In the genomic region with DNA sequence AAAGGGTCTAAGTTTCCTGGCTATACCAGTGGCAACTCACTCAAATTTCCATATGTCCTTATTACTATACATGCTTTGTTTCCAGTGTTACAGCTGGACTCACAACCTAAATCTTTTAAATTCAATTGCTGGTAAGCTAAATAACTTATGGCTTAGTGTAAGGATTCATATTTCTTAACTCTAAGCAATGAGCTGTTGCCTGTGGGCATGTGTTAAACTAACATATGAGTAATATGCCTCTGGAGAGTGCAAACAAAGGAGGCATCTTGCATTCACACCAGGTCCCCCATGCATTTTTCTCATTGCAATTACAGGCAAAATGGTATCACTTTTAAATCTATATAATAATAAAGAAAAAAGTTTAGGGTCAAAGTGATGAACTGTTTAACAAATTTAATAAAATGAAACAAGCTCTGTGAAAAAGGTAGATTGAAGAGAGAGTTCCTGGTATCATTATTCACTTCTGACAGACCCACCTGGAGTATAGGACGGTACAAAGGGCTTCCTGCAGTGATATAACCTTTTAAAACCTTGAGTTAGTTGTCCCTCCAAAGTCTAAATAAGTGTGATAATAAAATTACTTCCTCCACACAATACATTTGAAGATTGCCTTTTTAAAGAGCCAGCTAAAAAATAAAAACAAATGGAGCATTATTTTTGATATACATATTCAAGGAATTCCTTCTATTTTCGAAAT, we compare ENCODE assay signal across 17 cellular contexts. TPM values are rescaled to one million over a fixed set of nuclear protein-coding genes. Genes with fewer than 3 reads are reported as not detected.
DNase-seq lines count a peak whose midpoint lies in the region; TF ChIP-seq lines count a peak whose summit lies in the region.
"Had no signal": no experiment of that assay in that cellular context is flagged by ENCODE, and none has a peak within 500 bp of the region (broad histone marks: within the 10 kb centered on the region; RNA-seq: fewer than 3 reads in every experiment).

No MANE protein-coding gene starts in this region.

- H3K9me2 ChIP-seq in hepatocyte (replicated peaks; ENCODE audit: insufficient read depth), result no peaks in the 10 kb centered on the region

- H3K79me2 ChIP-seq in hepatocyte, result no peaks in the 10 kb centered on the region

- no peaks in the 10 kb centered on the region for H4K20me1 ChIP-seq in hepatocyte (ENCODE audit: insufficient read depth, poor library complexity, severe bottlenecking)

- no peak overlapping the region for H3K4me3 ChIP-seq in astrocyte of the spinal cord (ENCODE audit: low read depth, low read length)
- no peak overlapping the region for H3K4me3 ChIP-seq in hepatocyte
- H3K4me3 ChIP-seq: colonic mucosa, right atrium auricular region had no signal

- no peak overlapping the region for H3K4me2 ChIP-seq in hepatocyte

- in situ Hi-C loops in astrocyte of the spinal cord (cut with HindIII; ENCODE audit: low sequenced_read_pairs), result no loop called here

- no peaks in the 10 kb centered on the region for H3K36me3 ChIP-seq in hepatocyte (replicated peaks; ENCODE audit: insufficient read depth, low read depth)
- H3K36me3 ChIP-seq: colonic mucosa, right atrium auricular region had no signal

- H3K4me3 Mint-ChIP-seq in activated CD4-positive, alpha-beta memory T cell treated with anti-CD3 and anti-CD28 coated beads, Interleukin-2, amount 10 ng/mL, durations not matched to agents 7 days and 5 days, result no peak overlapping the region
- H3K4me3 Mint-ChIP-seq: naive thymus-derived CD4-positive, alpha-beta T cell had no signal

- peak; percentile 71 for DNase-seq in Daoy (ENCODE audit: low read depth)
- DNase-seq in M059J (ENCODE audit: low read depth), result peak; percentile 67
- DNase-seq in astrocyte of the spinal cord (ENCODE audit: low read depth, low spot score), result peak; percentile 64
- DNase-seq in hepatocyte (ENCODE audit: low spot score), result peak; percentile 34
- DNase-seq in inferior parietal cortex (ENCODE audit: extremely low spot score), result no peak
- no peak for DNase-seq in SHP77 (lab: John Stamatoyannopoulos, UW)
- no peak for DNase-seq in erythroblast (lab: John Stamatoyannopoulos, UW)
- DNase-seq in activated CD4-positive, alpha-beta memory T cell treated with anti-CD3 and anti-CD28 coated beads, Interleukin-2, amount 10 ng/mL, durations not matched to agents 7 days and 5 days, result no peak
- DNase-seq: activated naive CD4-positive, alpha-beta T cell treated with anti-CD3 and anti-CD28 coated beads, Interleukin-2, amount 50 U/mL, for 16 hours; colonic mucosa; MV-4-11; naive thymus-derived CD4-positive, alpha-beta T cell; NCI-H526 treated with DMSO at 0.1 percent for 48 hours; SHP77 treated with DMSO at 0.1 percent for 48 hours had no signal

- H3K4me1 Mint-ChIP-seq in activated CD4-positive, alpha-beta memory T cell treated with anti-CD3 and anti-CD28 coated beads, Interleukin-2, amount 10 ng/mL, durations not matched to agents 7 days and 5 days, result no peaks in the 10 kb centered on the region
- H3K4me1 Mint-ChIP-seq: naive thymus-derived CD4-positive, alpha-beta T cell had no signal

- 72% methylated on average over 2 of the region's 2 CpGs for WGBS in hepatocyte (ENCODE audit: low lambda C conversion rate, missing lambda C conversion rate)

- peak overlapping the region; percentile 11 for H2AFZ ChIP-seq in hepatocyte

- TF ChIP-seq POLR2A in erythroblast (IDR thresholded peaks at IDR 0.05; ENCODE audit: low read length), result no peak

- no peaks in the 10 kb centered on the region for H3K27me3 ChIP-seq in hepatocyte
- H3K27me3 ChIP-seq: colonic mucosa, right atrium auricular region had no signal

- CTCF ChIA-PET in activated CD4-positive, alpha-beta memory T cell treated with anti-CD3 and anti-CD28 coated beads, Interleukin-2, amount 10 ng/mL, durations not matched to agents 7 days and 5 days (lab: Charles Lee), result no interaction called here

- TF ChIP-seq CTCF in astrocyte of the spinal cord (IDR thresholded peaks at IDR 0.05; ENCODE audit: low read depth, low read length) (no peak), hepatocyte (IDR thresholded peaks at IDR 0.05; ENCODE audit: poor library complexity) (no peak)

- POLR2A ChIA-PET in activated CD4-positive, alpha-beta memory T cell treated with anti-CD3 and anti-CD28 coated beads, Interleukin-2, amount 10 ng/mL, durations not matched to agents 7 days and 5 days (lab: Charles Lee), result no interaction called here

- H3K27ac ChIP-seq in hepatocyte, result peak overlapping the region; percentile 45
- H3K27ac ChIP-seq: colonic mucosa, right atrium auricular region, VCaP had no signal

- H3K27me3 Mint-ChIP-seq in activated CD4-positive, alpha-beta memory T cell treated with anti-CD3 and anti-CD28 coated beads, Interleukin-2, amount 10 ng/mL, durations not matched to agents 7 days and 5 days, result no peaks in the 10 kb centered on the region
- H3K27me3 Mint-ChIP-seq: naive thymus-derived CD4-positive, alpha-beta T cell had no signal

- H3K4me1 ChIP-seq in hepatocyte (ENCODE audit: insufficient read depth), result peaks cover 11% of the 10 kb centered on the region
- H3K4me1 ChIP-seq: colonic mucosa, right atrium auricular region had no signal

- H3K9me3 Mint-ChIP-seq in activated CD4-positive, alpha-beta memory T cell treated with anti-CD3 and anti-CD28 coated beads, Interleukin-2, amount 10 ng/mL, durations not matched to agents 7 days and 5 days, result peaks cover 4% of the 10 kb centered on the region

- no peaks in the 10 kb centered on the region for H3K36me3 Mint-ChIP-seq in activated CD4-positive, alpha-beta memory T cell treated with anti-CD3 and anti-CD28 coated beads, Interleukin-2, amount 10 ng/mL, durations not matched to agents 7 days and 5 days (ENCODE audit: low read depth)
- H3K36me3 Mint-ChIP-seq: naive thymus-derived CD4-positive, alpha-beta T cell had no signal

- no peaks in the 10 kb centered on the region for H3K9me3 ChIP-seq in hepatocyte (ENCODE audit: low read depth)
- H3K9me3 ChIP-seq: colonic mucosa had no signal

- no peak overlapping the region for H3K27ac Mint-ChIP-seq in activated CD4-positive, alpha-beta memory T cell treated with anti-CD3 and anti-CD28 coated beads, Interleukin-2, amount 10 ng/mL, durations not matched to agents 7 days and 5 days
- H3K27ac Mint-ChIP-seq: naive thymus-derived CD4-positive, alpha-beta T cell had no signal

RNA-seq across cellular contexts. Expression of gene HMGCLL1, which starts 57.6 kb away (rescaled TPM):
- not detected in 2 replicates for total RNA-seq in Daoy (2014; rRNA removed; shearing (Covaris generic))
- 0.20 TPM in 1 of 2 replicates, not detected in the other for total RNA-seq in M059J (2014; rRNA removed; shearing (Covaris generic))
- total RNA-seq in hepatocyte, result 4.0 and 4.8 TPM in 2 replicates
- polyA plus RNA-seq in hepatocyte, result 2.0 and 3.0 TPM in 2 replicates
- total RNA-seq in activated CD4-positive, alpha-beta memory T cell treated with anti-CD3 and anti-CD28 coated beads, Interleukin-2, amount 10 ng/mL, durations not matched to agents 7 days and 5 days, result not detected
- total RNA-seq: naive thymus-derived CD4-positive, alpha-beta T cell had no signal
- polyA plus RNA-seq: BJ; naive thymus-derived CD4-positive, alpha-beta T cell had no signal

Comparison
In these comparisons a context has a peak if more than half of its experiments do, and no peak if none do; other contexts are left out.
1. DNase-seq: peak in Daoy (single experiment), M059J (single experiment), astrocyte of the spinal cord (single experiment) and hepatocyte (single experiment); none in inferior parietal cortex (single experiment), SHP77 (0 of 2), erythroblast (0 of 2) and activated CD4-positive, alpha-beta memory T cell treated with anti-CD3 and anti-CD28 coated beads, Interleukin-2, amount 10 ng/mL, durations not matched to agents 7 days and 5 days (single experiment).